In the genomic region with DNA sequence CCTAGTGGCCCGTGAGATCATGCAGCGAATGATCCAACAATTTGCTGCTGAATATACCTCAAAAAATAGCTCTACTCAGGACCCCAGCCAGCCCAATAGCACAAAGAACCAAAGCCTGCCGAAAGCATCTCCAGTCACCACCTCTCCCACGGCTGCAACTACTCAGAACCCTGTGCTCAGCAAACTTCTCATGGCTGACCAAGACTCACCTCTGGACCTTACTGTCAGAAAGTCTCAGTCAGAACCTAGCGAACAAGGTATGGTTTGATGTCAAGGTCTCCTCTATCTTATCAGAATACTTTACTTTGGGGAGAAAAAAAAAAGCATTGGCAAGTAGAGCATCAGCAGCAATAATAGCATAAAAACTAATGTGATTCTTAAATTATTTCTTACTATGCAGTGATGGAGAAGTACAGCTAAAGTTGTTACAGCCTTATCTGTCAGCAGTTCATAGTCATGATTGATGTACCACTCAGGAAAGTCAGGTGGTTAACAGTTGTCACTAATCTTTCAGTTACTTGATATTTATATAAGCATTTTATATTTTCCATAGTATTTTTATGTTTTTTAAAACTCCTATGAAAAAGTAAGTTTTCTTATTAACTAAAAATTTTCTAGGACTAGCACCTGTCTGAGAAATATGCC, we compare ENCODE assay signal across 24 cellular contexts.
DNase-seq lines count a peak whose midpoint lies in the region; ATAC-seq, FAIRE-seq and TF ChIP-seq lines count a peak whose summit lies in the region.
"Had no signal": no experiment of that assay in that cellular context is flagged by ENCODE, and none has a peak within 500 bp of the region (broad histone marks: within the 10 kb centered on the region; RNA-seq: fewer than 3 reads in every experiment).

No MANE protein-coding gene starts in this region.

- POLR2A ChIA-PET in HEK293T (lab: Yijun Ruan, JAX) = no interaction called here

- H3K4me1 ChIP-seq in gastrocnemius medialis (peaks cover 37 to 46% of the 10 kb centered on the region in 2 donors), colonic mucosa (no peaks in the 10 kb centered on the region)
- H3K4me1 ChIP-seq: BLaER1 had no signal

- TF ChIP-seq CTCF in gastrocnemius medialis (IDR thresholded peaks at IDR 0.05 in 4 of 5, conservative IDR thresholded peaks at IDR 0.05 in 1 of 5) (no peak), colonic mucosa (IDR thresholded peaks at IDR 0.05) (no peak)

- in situ Hi-C loops in gastrocnemius medialis (cut with MboI; ENCODE audit: low sequenced_read_pairs in 4 of 4) = no loop called here

- peaks cover 46% of the 10 kb centered on the region for H3K4me1 Mint-ChIP-seq in activated naive CD8-positive, alpha-beta T cell (ENCODE audit: low read depth)
- H3K4me1 Mint-ChIP-seq in activated naive CD8-positive, alpha-beta T cell treated with anti-CD3 and anti-CD28 coated beads for 36 hours = peaks cover 34% of the 10 kb centered on the region

- CTCF ChIA-PET in HEK293T (lab: Yijun Ruan, JAX) = interaction anchor here (0.8 kb wide), 1 partner anchor 77 kb away, joined by 3 read pairs; no protein-coding TSS in a partner anchor

- H3K27me3 Mint-ChIP-seq in activated naive CD8-positive, alpha-beta T cell = no peaks in the 10 kb centered on the region
- no peaks in the 10 kb centered on the region for H3K27me3 Mint-ChIP-seq in activated naive CD8-positive, alpha-beta T cell treated with anti-CD3 and anti-CD28 coated beads for 36 hours
- H3K27me3 Mint-ChIP-seq: CD4-positive, CD25-positive, alpha-beta regulatory T cell had no signal

- no peak overlapping the region for H3K9ac ChIP-seq in colonic mucosa (ENCODE audit: low read depth in 2 of 2, low read length in 2 of 2)
- H3K9ac ChIP-seq: BLaER1, KMS-11, SK-N-SH had no signal

- H3K9me3 Mint-ChIP-seq in activated naive CD8-positive, alpha-beta T cell (ENCODE audit: low read depth) = no peaks in the 10 kb centered on the region
- no peaks in the 10 kb centered on the region for H3K9me3 Mint-ChIP-seq in activated naive CD8-positive, alpha-beta T cell treated with anti-CD3 and anti-CD28 coated beads for 36 hours
- H3K9me3 Mint-ChIP-seq: CD4-positive, CD25-positive, alpha-beta regulatory T cell had no signal

- intact Hi-C loops in gastrocnemius medialis (cut with DNase I; ENCODE audit: low total_unique reads) (loop anchor here (2.0 kb wide), 1 partner anchor 76 kb away; no protein-coding TSS in a partner anchor), colonic mucosa (cut with DNase I) (no loop called here)

- H3K27me3 ChIP-seq in gastrocnemius medialis (no peaks in the 10 kb centered on the region), colonic mucosa (no peaks in the 10 kb centered on the region)
- H3K27me3 ChIP-seq: BLaER1 had no signal

- peaks cover 12% of the 10 kb centered on the region for H3K36me3 Mint-ChIP-seq in activated naive CD8-positive, alpha-beta T cell
- peaks cover 20% of the 10 kb centered on the region for H3K36me3 Mint-ChIP-seq in activated naive CD8-positive, alpha-beta T cell treated with anti-CD3 and anti-CD28 coated beads for 36 hours

- H3K4me3 ChIP-seq in gastrocnemius medialis = no peak overlapping the region
- no peak overlapping the region for H3K4me3 ChIP-seq in colonic mucosa
- H3K4me3 ChIP-seq: BLaER1 had no signal

- no peak for TF ChIP-seq POLR2A in gastrocnemius medialis (IDR thresholded peaks at IDR 0.05)

- H3K27ac ChIP-seq in gastrocnemius medialis (peak overlapping the region; percentile 2 to 74 (median 27)), colonic mucosa (no peak overlapping the region)
- H3K27ac ChIP-seq: BLaER1, KMS-11 had no signal

- H3K9me3 ChIP-seq in gastrocnemius medialis = no peaks in the 10 kb centered on the region
- H3K9me3 ChIP-seq in colonic mucosa = no peaks in the 10 kb centered on the region
- H3K9me3 ChIP-seq: BLaER1, SK-N-SH had no signal

- FAIRE-seq in islet of Langerhans (lab: Jason Lieb, UNC) = peak; percentile 78
- FAIRE-seq: H1 had no signal

- ATAC-seq in gastrocnemius medialis (peak; percentile 41 to 60), HG02798 (IDR thresholded peaks at IDR 0.05; ENCODE audit: poor library complexity, unreplicated experiment) (no peak)
- ATAC-seq: PC-3 had no signal

- no peaks in the 10 kb centered on the region for H3K36me3 ChIP-seq in gastrocnemius medialis
- H3K36me3 ChIP-seq in colonic mucosa = no peaks in the 10 kb centered on the region

- DNase-seq in activated naive CD8-positive, alpha-beta T cell treated with anti-CD3 and anti-CD28 coated beads for 36 hours = no peak
- no peak for DNase-seq in HEK293T (ENCODE audit: extremely low spot score)
- DNase-seq in gastrocnemius medialis = no peak
- DNase-seq in colonic mucosa = no peak
- DNase-seq in NCI-H1417 (lab: John Stamatoyannopoulos, UW) = no peak
- DNase-seq: CD4-positive, CD25-positive, alpha-beta regulatory T cell; DMS53; IMR-90; NCI-H1092; NCI-H1436; NCI-H187; NCI-H2081 treated with DMSO at 0.1 percent for 48 hours; NCI-H524; NCI-H748 treated with DMSO at 0.1 percent for 48 hours; NK-92 treated with Interleukin-12 subunit alpha and Interleukin-12 subunit beta, amount 100 ng/mL, for 24 hours; PC-3; SK-N-SH; SW 1271 had no signal

- H3K27ac Mint-ChIP-seq in activated naive CD8-positive, alpha-beta T cell = peak overlapping the region; percentile 58
- no peak overlapping the region for H3K27ac Mint-ChIP-seq in activated naive CD8-positive, alpha-beta T cell treated with anti-CD3 and anti-CD28 coated beads for 36 hours

- no peak overlapping the region for H3K4me3 Mint-ChIP-seq in activated naive CD8-positive, alpha-beta T cell
- no peak overlapping the region for H3K4me3 Mint-ChIP-seq in activated naive CD8-positive, alpha-beta T cell treated with anti-CD3 and anti-CD28 coated beads for 36 hours
- H3K4me3 Mint-ChIP-seq: CD4-positive, CD25-positive, alpha-beta regulatory T cell had no signal

TF ChIP-seq in HEK293T, 16 proteins besides CTCF, POLR2A, EP300 and RAD21:
- no peak for TF ChIP-seq L3MBTL2 (conservative IDR thresholded peaks at IDR 0.05)
- TF ChIP-seq, protein P1, sequence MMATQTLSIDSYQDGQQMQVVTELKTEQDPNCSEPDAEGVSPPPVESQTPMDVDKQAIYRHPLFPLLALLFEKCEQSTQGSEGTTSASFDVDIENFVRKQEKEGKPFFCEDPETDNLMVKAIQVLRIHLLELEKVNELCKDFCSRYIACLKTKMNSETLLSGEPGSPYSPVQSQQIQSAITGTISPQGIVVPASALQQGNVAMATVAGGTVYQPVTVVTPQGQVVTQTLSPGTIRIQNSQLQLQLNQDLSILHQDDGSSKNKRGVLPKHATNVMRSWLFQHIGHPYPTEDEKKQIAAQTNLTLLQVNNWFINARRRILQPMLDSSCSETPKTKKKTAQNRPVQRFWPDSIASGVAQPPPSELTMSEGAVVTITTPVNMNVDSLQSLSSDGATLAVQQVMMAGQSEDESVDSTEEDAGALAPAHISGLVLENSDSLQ (IDR thresholded peaks at IDR 0.05) = peak; percentile 52; the same call in 1 of the 2 replicates
